Comparison of ENCODE assay signal across 2 cellular contexts in genomic region chr11:67230886-67231285, GRCh38.
TF ChIP-seq lines count a peak whose summit lies in the region.

No MANE protein-coding gene starts in this region.

TF ChIP-seq in WTC11, 78 proteins besides CTCF, POLR2A, EP300 and RAD21:
- TF ChIP-seq ZBTB21 (CRISPR knock-in tag; IDR thresholded peaks at IDR 0.05; ENCODE audit: borderline replicate concordance), result no peak
- TF ChIP-seq FOXK1 (CRISPR knock-in tag; IDR thresholded peaks at IDR 0.05), result no peak
- peak; percentile 89 for TF ChIP-seq ZNF121 (CRISPR knock-in tag; IDR thresholded peaks at IDR 0.05)
- TF ChIP-seq CREB1 (CRISPR knock-in tag; IDR thresholded peaks at IDR 0.05), result no peak
TF ChIP-seq in WTC11: peak in this region for 1.

TF ChIP-seq in H1, 55 proteins besides CTCF, POLR2A, EP300 and RAD21:
- TF ChIP-seq RFX5 (IDR thresholded peaks at IDR 0.05; ENCODE audit: borderline replicate concordance, low read depth, low read length), result no peak
- peak; percentile 48; the same call in 1 of the 2 replicates for TF ChIP-seq KDM1A (IDR thresholded peaks at IDR 0.05; ENCODE audit: borderline replicate concordance, low read length)
- no peak for TF ChIP-seq BACH1 (IDR thresholded peaks at IDR 0.05; ENCODE audit: low read length)
- no peak for TF ChIP-seq SRF (IDR thresholded peaks at IDR 0.05; ENCODE audit: low read depth, low read length)
